18 cellular contexts compared by ENCODE assay signal in the genomic region with DNA sequence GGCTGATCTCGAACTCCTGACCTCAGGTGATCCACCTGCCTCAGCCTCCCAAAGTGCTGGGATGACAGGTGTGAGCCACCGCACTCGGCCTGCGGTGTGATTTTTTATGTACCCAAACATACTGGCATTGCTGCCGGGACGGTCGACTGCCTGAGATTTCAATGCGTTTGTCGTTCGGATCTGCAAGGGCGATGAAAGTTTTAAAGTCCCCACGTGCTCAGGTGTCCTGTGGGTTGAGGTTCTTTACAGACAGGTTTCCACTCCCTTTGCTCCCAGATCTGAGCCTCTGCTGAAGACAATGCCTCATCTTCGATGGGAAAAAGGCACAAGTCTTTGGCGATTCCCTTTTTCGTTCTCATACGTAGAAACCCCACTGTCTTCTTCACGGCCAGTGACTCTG.
DNase-seq lines count a peak whose midpoint lies in the region; ATAC-seq and TF ChIP-seq lines count a peak whose summit lies in the region.
"Had no signal": no experiment of that assay in that cellular context is flagged by ENCODE, and none has a peak within 500 bp of the region (broad histone marks: within the 10 kb centered on the region; RNA-seq: fewer than 3 reads in every experiment).

No MANE protein-coding gene starts in this region.

- H3K4me1 ChIP-seq in neuronal stem cell (ENCODE audit: control insufficient read depth in 2 of 2, insufficient read depth in 1 of 2, low read depth in 1 of 2, low read length in 2 of 2) (no peaks in the 10 kb centered on the region), vagina (no peaks in the 10 kb centered on the region)
- H3K4me1 ChIP-seq: BLaER1, Caco-2, HAP-1 had no signal

- no peak overlapping the region for H2BK15ac ChIP-seq in neuronal stem cell (ENCODE audit: low read length)

- H4K91ac ChIP-seq in neuronal stem cell (ENCODE audit: low read depth, low read length, poor library complexity) = no peak overlapping the region

- peak; percentile 34 for DNase-seq in activated CD4-positive, alpha-beta T cell treated with anti-CD3 and anti-CD28 coated beads, Interleukin-2, amount 10 ng/mL, durations not matched to agents 24 days and 14 days
- no peak for DNase-seq in activated CD4-positive, alpha-beta T cell treated with anti-CD3 and anti-CD28 coated beads, Interleukin-2, amount 50 U/mL, for 1 hour
- no peak for DNase-seq in neuronal stem cell (ENCODE audit: low spot score)
- peak; percentile 22 to 74 for DNase-seq in vagina (ENCODE audit: extremely low spot score in 2 of 2)
- DNase-seq in foreskin melanocyte = no peak
- DNase-seq: CD4-positive, CD25-positive, alpha-beta regulatory T cell; CD8-positive, alpha-beta T cell; DMS153; DND-41; GOT3; HFFc6 had no signal

- no peaks in the 10 kb centered on the region for H3K4me1 Mint-ChIP-seq in activated CD4-positive, alpha-beta T cell treated with anti-CD3 and anti-CD28 coated beads, Interleukin-2, amount 10 ng/mL, durations not matched to agents 24 days and 14 days
- H3K4me1 Mint-ChIP-seq: B cell; CD4-positive, CD25-positive, alpha-beta regulatory T cell had no signal

- no peak overlapping the region for H2BK120ac ChIP-seq in neuronal stem cell (ENCODE audit: low read depth, low read length)

- H3K4me3 ChIP-seq in neuronal stem cell (ENCODE audit: low read length in 2 of 2) (no peak overlapping the region), vagina (no peak overlapping the region)
- H3K4me3 ChIP-seq: BLaER1, HAP-1 had no signal

- H4K8ac ChIP-seq in neuronal stem cell (ENCODE audit: low read depth, low read length) = no peak overlapping the region

- no peak overlapping the region for H3K14ac ChIP-seq in neuronal stem cell (ENCODE audit: low read length)

- H3K36me3 ChIP-seq in neuronal stem cell (replicated peaks in 1 of 2; ENCODE audit: control insufficient read depth in 2 of 2, insufficient read depth in 2 of 2, low read length in 2 of 2) = no peaks in the 10 kb centered on the region
- H3K36me3 ChIP-seq in vagina = no peaks in the 10 kb centered on the region
- H3K36me3 ChIP-seq: BLaER1, HAP-1 had no signal

- WGBS in neuronal stem cell (ENCODE audit: extremely low coverage in 2 of 2, insufficient read length in 2 of 2, insufficient replicate concordance in 1 of 2), 2 donors = no CpG with 5 or more reads among the region's 17 CpGs

- H3K27me3 Mint-ChIP-seq in activated CD4-positive, alpha-beta T cell treated with anti-CD3 and anti-CD28 coated beads, Interleukin-2, amount 10 ng/mL, durations not matched to agents 24 days and 14 days = no peaks in the 10 kb centered on the region
- H3K27me3 Mint-ChIP-seq: B cell; CD4-positive, CD25-positive, alpha-beta regulatory T cell had no signal

- ATAC-seq in HG02763 (IDR thresholded peaks at IDR 0.05; ENCODE audit: unreplicated experiment) = no peak
- ATAC-seq: CD8-positive, alpha-beta T cell had no signal

- H3K9me3 ChIP-seq in neuronal stem cell (replicated peaks in 1 of 2; ENCODE audit: control insufficient read depth in 2 of 2, insufficient read depth in 1 of 2, low read depth in 1 of 2, low read length in 2 of 2) (no peaks in the 10 kb centered on the region), vagina (no peaks in the 10 kb centered on the region)
- H3K9me3 ChIP-seq: BLaER1, Caco-2, HAP-1 had no signal

- H3K27ac ChIP-seq in neuronal stem cell (replicated peaks; ENCODE audit: low read length) = no peak overlapping the region
- no peak overlapping the region for H3K27ac ChIP-seq in vagina
- H3K27ac ChIP-seq: 22Rv1, BLaER1, C4-2B had no signal

- H3K79me1 ChIP-seq in neuronal stem cell (ENCODE audit: low read depth, low read length) = no peaks in the 10 kb centered on the region

- H3K27ac Mint-ChIP-seq in activated CD4-positive, alpha-beta T cell treated with anti-CD3 and anti-CD28 coated beads, Interleukin-2, amount 10 ng/mL, durations not matched to agents 24 days and 14 days = no peak overlapping the region
- H3K27ac Mint-ChIP-seq: B cell; CD4-positive, CD25-positive, alpha-beta regulatory T cell; CD8-positive, alpha-beta T cell; HFFc6 had no signal

- peak overlapping the region; percentile 36 for H3K18ac ChIP-seq in neuronal stem cell (ENCODE audit: low read length)

- no peaks in the 10 kb centered on the region for H3K36me3 Mint-ChIP-seq in activated CD4-positive, alpha-beta T cell treated with anti-CD3 and anti-CD28 coated beads, Interleukin-2, amount 10 ng/mL, durations not matched to agents 24 days and 14 days (ENCODE audit: low read depth)
- H3K36me3 Mint-ChIP-seq: CD4-positive, CD25-positive, alpha-beta regulatory T cell; CD8-positive, alpha-beta T cell had no signal

- H3K23ac ChIP-seq in neuronal stem cell (ENCODE audit: low read depth, low read length, poor library complexity) = no peak overlapping the region

- H2BK12ac ChIP-seq in neuronal stem cell (ENCODE audit: low read length) = no peak overlapping the region

- H3K9me3 Mint-ChIP-seq in activated CD4-positive, alpha-beta T cell treated with anti-CD3 and anti-CD28 coated beads, Interleukin-2, amount 10 ng/mL, durations not matched to agents 24 days and 14 days = peaks cover 33% of the 10 kb centered on the region

- TF ChIP-seq CTCF in vagina (IDR thresholded peaks at IDR 0.05) = no peak

- H3K4me2 ChIP-seq in neuronal stem cell (ENCODE audit: insufficient read depth, low read length, poor library complexity, severe bottlenecking) = no peak overlapping the region
- H3K4me2 ChIP-seq: BLaER1 had no signal

- H2AK5ac ChIP-seq in neuronal stem cell (ENCODE audit: low read depth, low read length) = no peak overlapping the region

- no peak overlapping the region for H3K4ac ChIP-seq in neuronal stem cell (ENCODE audit: low read length)

- H2AFZ ChIP-seq in neuronal stem cell (ENCODE audit: low read length) = no peak overlapping the region

- H2BK5ac ChIP-seq in neuronal stem cell (ENCODE audit: low read length) = no peak overlapping the region

- intact Hi-C loops in activated CD4-positive, alpha-beta T cell treated with anti-CD3 and anti-CD28 coated beads, Interleukin-2, amount 10 ng/mL, durations not matched to agents 24 days and 14 days (cut with micrococcal nuclease) = no loop called here
- intact Hi-C loops in vagina (cut with DNase I) = no loop called here

- TF ChIP-seq POLR2A in vagina (IDR thresholded peaks at IDR 0.05) = no peak

- H3K27me3 ChIP-seq in neuronal stem cell (ENCODE audit: control insufficient read depth in 3 of 3, insufficient read depth in 3 of 3, low read depth in 1 of 3, low read length in 3 of 3) (no peaks in the 10 kb centered on the region), vagina (no peaks in the 10 kb centered on the region)
- H3K27me3 ChIP-seq: BLaER1 had no signal

- H3K4me3 Mint-ChIP-seq in activated CD4-positive, alpha-beta T cell treated with anti-CD3 and anti-CD28 coated beads, Interleukin-2, amount 10 ng/mL, durations not matched to agents 24 days and 14 days = no peak overlapping the region
- H3K4me3 Mint-ChIP-seq: B cell; CD4-positive, CD25-positive, alpha-beta regulatory T cell; CD8-positive, alpha-beta T cell; HFFc6 had no signal

- no peak overlapping the region for H3K9ac ChIP-seq in neuronal stem cell (ENCODE audit: low read depth, low read length, poor library complexity)
- H3K9ac ChIP-seq: BLaER1 had no signal

Comparison
In these comparisons a context has a peak if more than half of its experiments do, and no peak if none do; other contexts are left out.
1. DNase-seq: peak in activated CD4-positive, alpha-beta T cell treated with anti-CD3 and anti-CD28 coated beads, Interleukin-2, amount 10 ng/mL, durations not matched to agents 24 days and 14 days (single experiment) and vagina (2 of 2); none in activated CD4-positive, alpha-beta T cell treated with anti-CD3 and anti-CD28 coated beads, Interleukin-2, amount 50 U/mL, for 1 hour (single experiment), neuronal stem cell (single experiment) and foreskin melanocyte (single experiment).